ENCODE assay signal across 16 cellular contexts in the genomic region with DNA sequence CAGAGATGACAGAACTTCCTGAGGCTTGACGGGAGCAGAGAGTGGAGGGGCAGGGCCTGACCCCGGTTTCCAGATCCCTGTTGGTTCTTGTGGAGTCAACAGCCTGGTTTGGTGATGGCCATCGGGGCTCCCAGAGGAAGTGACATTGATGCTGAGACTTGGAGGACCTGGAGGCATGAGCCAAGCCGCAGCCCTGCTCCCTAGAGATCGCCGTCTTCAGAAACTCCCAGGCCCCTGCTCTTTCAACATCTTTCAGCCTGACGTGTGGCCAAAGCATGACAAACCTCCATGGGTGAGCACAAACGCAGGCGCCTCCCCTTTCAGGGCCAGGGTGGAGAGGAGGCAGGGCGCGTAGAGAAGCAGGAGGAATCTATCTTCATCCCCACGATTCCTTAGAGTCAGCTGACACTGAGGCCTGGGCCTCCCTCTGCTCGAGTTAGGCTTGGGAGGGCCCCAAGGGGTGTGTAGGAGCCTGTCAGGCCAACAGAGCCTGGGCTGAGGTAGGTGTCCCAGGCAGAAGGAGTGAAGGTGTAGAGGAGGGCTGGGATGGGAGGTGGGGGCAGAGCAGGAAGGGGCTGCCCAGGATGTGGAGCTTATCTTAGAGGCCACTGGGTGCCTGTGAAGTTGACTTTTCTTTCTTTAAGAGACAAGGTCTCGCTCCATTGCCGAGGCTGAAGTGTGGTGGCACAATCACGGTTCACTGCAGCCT. TPM values are rescaled to one million over a fixed set of nuclear protein-coding genes. Genes with fewer than 3 reads are reported as not detected.
DNase-seq lines count a peak whose midpoint lies in the region; ATAC-seq and TF ChIP-seq lines count a peak whose summit lies in the region.
"Had no signal": no experiment of that assay in that cellular context is flagged by ENCODE, and none has a peak within 500 bp of the region (broad histone marks: within the 10 kb centered on the region; RNA-seq: fewer than 3 reads in every experiment).

No MANE protein-coding gene starts in this region.

- H3K4me1 ChIP-seq in mammary epithelial cell (ENCODE audit: insufficient read depth, low read length) = peaks cover 13% of the 10 kb centered on the region
- H3K4me1 ChIP-seq in parathyroid adenoma = peaks cover 5% of the 10 kb centered on the region
- no peaks in the 10 kb centered on the region for H3K4me1 ChIP-seq in smooth muscle cell (ENCODE audit: low read depth)
- H3K4me1 ChIP-seq: testis had no signal

- dilution Hi-C loops in mammary epithelial cell (cut with HindIII; ENCODE audit: low sequenced_read_pairs) = no loop called here

- no peaks in the 10 kb centered on the region for H3K36me3 Mint-ChIP-seq in MCF 10A (ENCODE audit: insufficient read depth, unreplicated experiment)
- H3K36me3 Mint-ChIP-seq in WTC11 = 0 out of 2 replicates have a peak, but pooled peaks cover 2% of the 10 kb centered on the region

- H3F3A ChIP-seq in smooth muscle cell (ENCODE audit: low read depth) = peaks cover 2% of the 10 kb centered on the region

- H3K27me3 Mint-ChIP-seq in MCF 10A (ENCODE audit: insufficient read depth, unreplicated experiment) = no peaks in the 10 kb centered on the region
- H3K27me3 Mint-ChIP-seq in WTC11 (ENCODE audit: low read depth) = peaks cover 19% of the 10 kb centered on the region
- H3K27me3 Mint-ChIP-seq: activated naive CD8-positive, alpha-beta T cell treated with anti-CD3 and anti-CD28 coated beads, Interleukin-2, amount 50 U/mL, for 24 hours had no signal

- H3K9ac ChIP-seq in mammary epithelial cell (ENCODE audit: insufficient read depth, low read length) (no peak overlapping the region), parathyroid adenoma (no peak overlapping the region), smooth muscle cell (ENCODE audit: low read depth) (no peak overlapping the region)

- H3K4me1 Mint-ChIP-seq in MCF 10A (ENCODE audit: insufficient read depth, unreplicated experiment) (peaks cover 10% of the 10 kb centered on the region), WTC11 (no peaks in the 10 kb centered on the region)

- WGBS in mammary epithelial cell (ENCODE audit: low coverage, missing lambda C conversion rate) = 94% methylated on average over 12 of the region's 16 CpGs
- 88% methylated on average over 16 of the region's 16 CpGs for WGBS in smooth muscle cell (ENCODE audit: low lambda C conversion rate)

- DNase-seq in MCF 10A (ENCODE audit: unreplicated experiment) = peak; percentile 43
- no peak for DNase-seq in mammary epithelial cell
- DNase-seq in fibroblast of the aortic adventitia (ENCODE audit: low read depth) = peak; percentile 79
- no peak for DNase-seq in activated CD4-positive, alpha-beta T cell treated with anti-CD3 and anti-CD28 coated beads for 48 hours
- DNase-seq in WTC11 (ENCODE audit: low spot score) = no peak
- DNase-seq in smooth muscle cell (lab: John Stamatoyannopoulos, UW; ENCODE audit: unreplicated experiment) = no peak
- DNase-seq in caudate nucleus (lab: John Stamatoyannopoulos, UW) = no peak
- DNase-seq: 8988T; activated naive CD8-positive, alpha-beta T cell treated with anti-CD3 and anti-CD28 coated beads, Interleukin-2, amount 50 U/mL, for 24 hours; activated T-cell treated with anti-CD3 and anti-CD28 coated beads for 4 hours; effector memory CD4-positive, alpha-beta T cell; NCI-H187; testis had no signal

- in situ Hi-C loops in mammary epithelial cell (cut with MboI; ENCODE audit: low sequenced_read_pairs in 2 of 2) = no loop called here

- H3K27me3 ChIP-seq in mammary epithelial cell (ENCODE audit: insufficient read depth, low read length) = no peaks in the 10 kb centered on the region
- H3K27me3 ChIP-seq in parathyroid adenoma (ENCODE audit: control insufficient read depth, insufficient read depth, low read length) = no peaks in the 10 kb centered on the region
- H3K27me3 ChIP-seq in smooth muscle cell (ENCODE audit: low read depth) = no peaks in the 10 kb centered on the region
- H3K27me3 ChIP-seq: testis had no signal

- H2AFZ ChIP-seq in mammary epithelial cell (ENCODE audit: low read depth, low read length) = no peak overlapping the region
- peak overlapping the region; percentile 43 for H2AFZ ChIP-seq in parathyroid adenoma
- no peak overlapping the region for H2AFZ ChIP-seq in smooth muscle cell (ENCODE audit: low read depth)

- H4K20me1 ChIP-seq in mammary epithelial cell (ENCODE audit: insufficient read depth, low read length) (no peaks in the 10 kb centered on the region), smooth muscle cell (ENCODE audit: low read depth) (no peaks in the 10 kb centered on the region)

- ATAC-seq in WTC11 = no peak
- ATAC-seq: activated naive CD8-positive, alpha-beta T cell treated with anti-CD3 and anti-CD28 coated beads, Interleukin-2, amount 50 U/mL, for 24 hours had no signal

- H3K4me2 ChIP-seq in mammary epithelial cell (ENCODE audit: insufficient read depth, low read depth, low read length) = no peak overlapping the region
- H3K4me2 ChIP-seq in parathyroid adenoma (ENCODE audit: low read length) = no peak overlapping the region
- no peak overlapping the region for H3K4me2 ChIP-seq in smooth muscle cell

- no peaks in the 10 kb centered on the region for H3K79me2 ChIP-seq in mammary epithelial cell (ENCODE audit: insufficient read depth, low read length)
- H3K79me2 ChIP-seq in parathyroid adenoma = no peaks in the 10 kb centered on the region
- H3K79me2 ChIP-seq in smooth muscle cell (ENCODE audit: low read depth) = no peaks in the 10 kb centered on the region

- H3K9me3 Mint-ChIP-seq in MCF 10A (ENCODE audit: unreplicated experiment) = peaks cover 8% of the 10 kb centered on the region
- peaks cover 51% of the 10 kb centered on the region for H3K9me3 Mint-ChIP-seq in WTC11
- H3K9me3 Mint-ChIP-seq: activated naive CD8-positive, alpha-beta T cell treated with anti-CD3 and anti-CD28 coated beads, Interleukin-2, amount 50 U/mL, for 24 hours had no signal

- H3K27ac ChIP-seq in mammary epithelial cell (ENCODE audit: insufficient read depth, low read depth, low read length) (no peak overlapping the region), parathyroid adenoma (peak overlapping the region; percentile 43), smooth muscle cell (ENCODE audit: low read depth) (no peak overlapping the region), caudate nucleus (ENCODE audit: low read depth, low read length) (no peak overlapping the region)
- H3K27ac ChIP-seq: SK-N-MC, testis, VCaP had no signal

- no peaks in the 10 kb centered on the region for H3K9me3 ChIP-seq in mammary epithelial cell (replicated peaks; ENCODE audit: insufficient read depth, low read length)
- no peaks in the 10 kb centered on the region for H3K9me3 ChIP-seq in parathyroid adenoma (ENCODE audit: control insufficient read depth, low read length)
- H3K9me3 ChIP-seq in smooth muscle cell (replicated peaks; ENCODE audit: low read depth) = no peaks in the 10 kb centered on the region
- H3K9me3 ChIP-seq: testis had no signal

- H3K27ac Mint-ChIP-seq in MCF 10A (ENCODE audit: low read depth, unreplicated experiment) (no peak overlapping the region), WTC11 (no peak overlapping the region)
- H3K27ac Mint-ChIP-seq: activated naive CD8-positive, alpha-beta T cell treated with anti-CD3 and anti-CD28 coated beads, Interleukin-2, amount 50 U/mL, for 24 hours had no signal

- H3K4me3 Mint-ChIP-seq in MCF 10A (ENCODE audit: unreplicated experiment) (no peak overlapping the region), WTC11 (no peak overlapping the region)
- H3K4me3 Mint-ChIP-seq: activated naive CD8-positive, alpha-beta T cell treated with anti-CD3 and anti-CD28 coated beads, Interleukin-2, amount 50 U/mL, for 24 hours had no signal

- BruUV-seq in MCF 10A (replicated peaks; lab: Mats Ljungman, UMichigan) (no TSS peak), mammary epithelial cell (replicated peaks; lab: Mats Ljungman, UMichigan) (no TSS peak)

- intact Hi-C loops in MCF 10A (cut with micrococcal nuclease) = no loop called here
- intact Hi-C loops in mammary epithelial cell (cut with micrococcal nuclease) = no loop called here

- TF ChIP-seq CTCF in MCF 10A (IDR thresholded peaks at IDR 0.05; ENCODE audit: unreplicated experiment) = no peak
- TF ChIP-seq CTCF in mammary epithelial cell (conservative IDR thresholded peaks at IDR 0.05 in 1 of 2, IDR thresholded peaks at IDR 0.05 in 1 of 2; ENCODE audit: extremely low read depth in 1 of 2, insufficient read depth in 1 of 2, low read depth in 1 of 2, low read length in 2 of 2) = no peak
- TF ChIP-seq CTCF in fibroblast of the aortic adventitia (IDR thresholded peaks at IDR 0.05; ENCODE audit: insufficient read depth, low read length) = no peak
- TF ChIP-seq CTCF in parathyroid adenoma (IDR thresholded peaks at IDR 0.05) = no peak
- no peak for TF ChIP-seq CTCF in WTC11 (IDR thresholded peaks at IDR 0.05)
- TF ChIP-seq CTCF in smooth muscle cell (IDR thresholded peaks at IDR 0.05; ENCODE audit: borderline replicate concordance, insufficient read depth, poor library complexity, severe bottlenecking) = no peak

- H3K4me3 ChIP-seq in mammary epithelial cell (replicated peaks in 1 of 3; ENCODE audit: insufficient read depth in 1 of 3, low read depth in 2 of 3, low read length in 3 of 3) = no peak overlapping the region
- no peak overlapping the region for H3K4me3 ChIP-seq in fibroblast of the aortic adventitia (ENCODE audit: low read depth, low read length)
- no peak overlapping the region for H3K4me3 ChIP-seq in parathyroid adenoma (ENCODE audit: low read depth, low read length)
- no peak overlapping the region for H3K4me3 ChIP-seq in smooth muscle cell
- H3K4me3 ChIP-seq: SK-N-MC, testis had no signal

- POLR2A ChIA-PET in MCF 10A (lab: Yijun Ruan, JAX) (no interaction called here), WTC11 (lab: Charles Lee) (no interaction called here)

- no peaks in the 10 kb centered on the region for H3K36me3 ChIP-seq in mammary epithelial cell (ENCODE audit: insufficient read depth, low read length)
- no peaks in the 10 kb centered on the region for H3K36me3 ChIP-seq in parathyroid adenoma (ENCODE audit: control insufficient read depth, insufficient read depth, low read length)
- H3K36me3 ChIP-seq in smooth muscle cell (ENCODE audit: low read depth) = no peaks in the 10 kb centered on the region

- CTCF ChIA-PET in MCF 10A (lab: Yijun Ruan, JAX) (no interaction called here), mammary epithelial cell (lab: Charles Lee; ENCODE audit: low non-redundant PET) (no interaction called here), WTC11 (lab: Charles Lee) (no interaction called here)

RNA-seq across cellular contexts. Expression of gene MED9, which starts 56.1 kb away (rescaled TPM):
- total RNA-seq in MCF 10A (2022) = 8.1 and 10.5 TPM in 2 replicates
- total RNA-seq in mammary epithelial cell = 10 to 100 TPM; 13.9 to 18.8 TPM
- polyA plus RNA-seq in mammary epithelial cell = 13.6 TPM
- 4.2 TPM for polyA minus RNA-seq in mammary epithelial cell
- total RNA-seq in fibroblast of the aortic adventitia (ENCODE audit: low replicate concordance) = 2.1 and 10.9 TPM in 2 replicates
- total RNA-seq in WTC11 (2021) = 15.9 to 21.1 TPM (median 18.1 TPM) in 3 replicates
- total RNA-seq in smooth muscle cell = 13.6 and 15.4 TPM in 2 replicates
- polyA plus RNA-seq in smooth muscle cell = 8.4 and 9.6 TPM in 2 replicates

Comparison
In these comparisons a context has a peak if more than half of its experiments do, and no peak if none do; other contexts are left out.
1. DNase-seq: peak in MCF 10A (single experiment) and fibroblast of the aortic adventitia (single experiment); none in mammary epithelial cell (single experiment), activated CD4-positive, alpha-beta T cell treated with anti-CD3 and anti-CD28 coated beads for 48 hours (single experiment), WTC11 (single experiment), smooth muscle cell (single experiment) and caudate nucleus (0 of 61).